Comparison of ENCODE assay signal across 1 cellular context in the genomic region with DNA sequence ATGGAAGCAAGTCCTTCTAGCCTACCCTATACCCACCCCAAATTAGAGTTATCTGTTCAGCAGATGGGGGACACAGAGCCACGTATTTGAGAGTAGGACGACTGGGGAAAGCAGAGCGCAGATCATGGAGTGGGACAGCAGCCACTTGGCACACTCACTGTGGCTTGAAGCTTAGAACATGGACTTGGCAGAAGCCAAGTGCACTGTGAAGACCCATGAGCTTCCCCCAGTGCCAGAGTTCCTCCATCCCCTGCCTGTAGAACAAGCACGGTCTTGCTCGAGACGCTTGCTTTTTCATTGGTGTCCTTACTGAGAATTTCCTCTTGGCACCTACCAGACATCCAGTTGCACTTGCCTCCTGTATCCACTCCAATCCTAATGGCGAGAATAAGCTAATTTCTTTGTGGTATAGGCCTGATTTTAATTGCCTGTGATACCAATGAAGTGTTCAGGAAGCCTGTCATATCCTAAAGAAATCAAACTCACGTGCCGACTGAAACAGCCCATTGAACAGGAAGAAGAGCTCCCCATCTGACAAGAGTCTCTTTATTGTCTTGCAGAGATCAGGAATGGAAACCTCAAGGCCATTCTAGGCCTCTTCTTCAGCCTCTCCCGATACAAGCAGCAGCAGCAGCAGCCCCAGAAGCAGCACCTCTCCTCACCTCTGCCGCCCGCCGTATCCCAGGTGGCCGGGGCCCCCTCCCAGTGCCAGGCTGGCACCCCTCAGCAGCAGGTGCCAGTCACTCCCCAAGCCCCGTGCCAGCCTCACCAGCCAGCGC.
TF ChIP-seq lines count a peak whose summit lies in the region.

No MANE protein-coding gene starts in this region.

TF ChIP-seq in GM23338, 12 proteins besides CTCF, POLR2A, EP300 and RAD21:
- TF ChIP-seq JUNB (IDR thresholded peaks at IDR 0.05; ENCODE audit: unreplicated experiment) (no peak), ZNF331 (CRISPR knock-in tag; IDR thresholded peaks at IDR 0.05; ENCODE audit: low read depth) (no peak), EZH2phosphoT487 (IDR thresholded peaks at IDR 0.05; ENCODE audit: unreplicated experiment) (no peak), CREB1 (CRISPR knock-in tag; IDR thresholded peaks at IDR 0.05; ENCODE audit: low read depth) (no peak), ZNF114 (CRISPR knock-in tag; IDR thresholded peaks at IDR 0.05) (no peak)
- TF ChIP-seq, protein P1, sequence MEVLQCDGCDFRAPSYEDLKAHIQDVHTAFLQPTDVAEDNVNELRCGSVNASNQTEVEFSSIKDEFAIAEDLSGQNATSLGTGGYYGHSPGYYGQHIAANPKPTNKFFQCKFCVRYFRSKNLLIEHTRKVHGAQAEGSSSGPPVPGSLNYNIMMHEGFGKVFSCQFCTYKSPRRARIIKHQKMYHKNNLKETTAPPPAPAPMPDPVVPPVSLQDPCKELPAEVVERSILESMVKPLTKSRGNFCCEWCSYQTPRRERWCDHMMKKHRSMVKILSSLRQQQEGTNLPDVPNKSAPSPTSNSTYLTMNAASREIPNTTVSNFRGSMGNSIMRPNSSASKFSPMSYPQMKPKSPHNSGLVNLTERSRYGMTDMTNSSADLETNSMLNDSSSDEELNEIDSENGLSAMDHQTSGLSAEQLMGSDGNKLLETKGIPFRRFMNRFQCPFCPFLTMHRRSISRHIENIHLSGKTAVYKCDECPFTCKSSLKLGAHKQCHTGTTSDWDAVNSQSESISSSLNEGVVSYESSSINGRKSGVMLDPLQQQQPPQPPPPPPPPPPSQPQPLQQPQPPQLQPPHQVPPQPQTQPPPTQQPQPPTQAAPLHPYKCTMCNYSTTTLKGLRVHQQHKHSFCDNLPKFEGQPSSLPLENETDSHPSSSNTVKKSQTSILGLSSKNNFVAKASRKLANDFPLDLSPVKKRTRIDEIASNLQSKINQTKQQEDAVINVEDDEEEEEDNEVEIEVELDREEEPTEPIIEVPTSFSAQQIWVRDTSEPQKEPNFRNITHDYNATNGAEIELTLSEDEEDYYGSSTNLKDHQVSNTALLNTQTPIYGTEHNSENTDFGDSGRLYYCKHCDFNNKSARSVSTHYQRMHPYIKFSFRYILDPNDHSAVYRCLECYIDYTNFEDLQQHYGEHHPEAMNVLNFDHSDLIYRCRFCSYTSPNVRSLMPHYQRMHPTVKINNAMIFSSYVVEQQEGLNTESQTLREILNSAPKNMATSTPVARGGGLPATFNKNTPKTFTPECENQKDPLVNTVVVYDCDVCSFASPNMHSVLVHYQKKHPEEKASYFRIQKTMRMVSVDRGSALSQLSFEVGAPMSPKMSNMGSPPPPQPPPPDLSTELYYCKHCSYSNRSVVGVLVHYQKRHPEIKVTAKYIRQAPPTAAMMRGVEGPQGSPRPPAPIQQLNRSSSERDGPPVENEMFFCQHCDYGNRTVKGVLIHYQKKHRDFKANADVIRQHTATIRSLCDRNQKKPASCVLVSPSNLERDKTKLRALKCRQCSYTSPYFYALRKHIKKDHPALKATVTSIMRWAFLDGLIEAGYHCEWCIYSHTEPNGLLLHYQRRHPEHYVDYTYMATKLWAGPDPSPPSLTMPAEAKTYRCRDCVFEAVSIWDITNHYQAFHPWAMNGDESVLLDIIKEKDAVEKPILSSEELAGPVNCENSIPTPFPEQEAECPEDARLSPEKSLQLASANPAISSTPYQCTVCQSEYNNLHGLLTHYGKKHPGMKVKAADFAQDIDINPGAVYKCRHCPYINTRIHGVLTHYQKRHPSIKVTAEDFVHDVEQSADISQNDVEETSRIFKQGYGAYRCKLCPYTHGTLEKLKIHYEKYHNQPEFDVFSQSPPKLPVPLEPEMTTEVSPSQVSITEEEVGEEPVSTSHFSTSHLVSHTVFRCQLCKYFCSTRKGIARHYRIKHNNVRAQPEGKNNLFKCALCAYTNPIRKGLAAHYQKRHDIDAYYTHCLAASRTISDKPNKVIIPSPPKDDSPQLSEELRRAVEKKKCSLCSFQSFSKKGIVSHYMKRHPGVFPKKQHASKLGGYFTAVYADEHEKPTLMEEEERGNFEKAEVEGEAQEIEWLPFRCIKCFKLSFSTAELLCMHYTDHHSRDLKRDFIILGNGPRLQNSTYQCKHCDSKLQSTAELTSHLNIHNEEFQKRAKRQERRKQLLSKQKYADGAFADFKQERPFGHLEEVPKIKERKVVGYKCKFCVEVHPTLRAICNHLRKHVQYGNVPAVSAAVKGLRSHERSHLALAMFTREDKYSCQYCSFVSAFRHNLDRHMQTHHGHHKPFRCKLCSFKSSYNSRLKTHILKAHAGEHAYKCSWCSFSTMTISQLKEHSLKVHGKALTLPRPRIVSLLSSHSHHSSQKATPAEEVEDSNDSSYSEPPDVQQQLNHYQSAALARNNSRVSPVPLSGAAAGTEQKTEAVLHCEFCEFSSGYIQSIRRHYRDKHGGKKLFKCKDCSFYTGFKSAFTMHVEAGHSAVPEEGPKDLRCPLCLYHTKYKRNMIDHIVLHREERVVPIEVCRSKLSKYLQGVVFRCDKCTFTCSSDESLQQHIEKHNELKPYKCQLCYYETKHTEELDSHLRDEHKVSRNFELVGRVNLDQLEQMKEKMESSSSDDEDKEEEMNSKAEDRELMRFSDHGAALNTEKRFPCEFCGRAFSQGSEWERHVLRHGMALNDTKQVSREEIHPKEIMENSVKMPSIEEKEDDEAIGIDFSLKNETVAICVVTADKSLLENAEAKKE (CRISPR knock-in tag; IDR thresholded peaks at IDR 0.05) = no peak
- TF ChIP-seq, protein P2, sequence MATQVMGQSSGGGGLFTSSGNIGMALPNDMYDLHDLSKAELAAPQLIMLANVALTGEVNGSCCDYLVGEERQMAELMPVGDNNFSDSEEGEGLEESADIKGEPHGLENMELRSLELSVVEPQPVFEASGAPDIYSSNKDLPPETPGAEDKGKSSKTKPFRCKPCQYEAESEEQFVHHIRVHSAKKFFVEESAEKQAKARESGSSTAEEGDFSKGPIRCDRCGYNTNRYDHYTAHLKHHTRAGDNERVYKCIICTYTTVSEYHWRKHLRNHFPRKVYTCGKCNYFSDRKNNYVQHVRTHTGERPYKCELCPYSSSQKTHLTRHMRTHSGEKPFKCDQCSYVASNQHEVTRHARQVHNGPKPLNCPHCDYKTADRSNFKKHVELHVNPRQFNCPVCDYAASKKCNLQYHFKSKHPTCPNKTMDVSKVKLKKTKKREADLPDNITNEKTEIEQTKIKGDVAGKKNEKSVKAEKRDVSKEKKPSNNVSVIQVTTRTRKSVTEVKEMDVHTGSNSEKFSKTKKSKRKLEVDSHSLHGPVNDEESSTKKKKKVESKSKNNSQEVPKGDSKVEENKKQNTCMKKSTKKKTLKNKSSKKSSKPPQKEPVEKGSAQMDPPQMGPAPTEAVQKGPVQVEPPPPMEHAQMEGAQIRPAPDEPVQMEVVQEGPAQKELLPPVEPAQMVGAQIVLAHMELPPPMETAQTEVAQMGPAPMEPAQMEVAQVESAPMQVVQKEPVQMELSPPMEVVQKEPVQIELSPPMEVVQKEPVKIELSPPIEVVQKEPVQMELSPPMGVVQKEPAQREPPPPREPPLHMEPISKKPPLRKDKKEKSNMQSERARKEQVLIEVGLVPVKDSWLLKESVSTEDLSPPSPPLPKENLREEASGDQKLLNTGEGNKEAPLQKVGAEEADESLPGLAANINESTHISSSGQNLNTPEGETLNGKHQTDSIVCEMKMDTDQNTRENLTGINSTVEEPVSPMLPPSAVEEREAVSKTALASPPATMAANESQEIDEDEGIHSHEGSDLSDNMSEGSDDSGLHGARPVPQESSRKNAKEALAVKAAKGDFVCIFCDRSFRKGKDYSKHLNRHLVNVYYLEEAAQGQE (IDR thresholded peaks at IDR 0.05; ENCODE audit: unreplicated experiment) = no peak
- TF ChIP-seq, protein P3, sequence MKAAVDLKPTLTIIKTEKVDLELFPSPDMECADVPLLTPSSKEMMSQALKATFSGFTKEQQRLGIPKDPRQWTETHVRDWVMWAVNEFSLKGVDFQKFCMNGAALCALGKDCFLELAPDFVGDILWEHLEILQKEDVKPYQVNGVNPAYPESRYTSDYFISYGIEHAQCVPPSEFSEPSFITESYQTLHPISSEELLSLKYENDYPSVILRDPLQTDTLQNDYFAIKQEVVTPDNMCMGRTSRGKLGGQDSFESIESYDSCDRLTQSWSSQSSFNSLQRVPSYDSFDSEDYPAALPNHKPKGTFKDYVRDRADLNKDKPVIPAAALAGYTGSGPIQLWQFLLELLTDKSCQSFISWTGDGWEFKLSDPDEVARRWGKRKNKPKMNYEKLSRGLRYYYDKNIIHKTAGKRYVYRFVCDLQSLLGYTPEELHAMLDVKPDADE (IDR thresholded peaks at IDR 0.05) = no peak
